ENCODE assay signal across 8 cellular contexts in the genomic region with DNA sequence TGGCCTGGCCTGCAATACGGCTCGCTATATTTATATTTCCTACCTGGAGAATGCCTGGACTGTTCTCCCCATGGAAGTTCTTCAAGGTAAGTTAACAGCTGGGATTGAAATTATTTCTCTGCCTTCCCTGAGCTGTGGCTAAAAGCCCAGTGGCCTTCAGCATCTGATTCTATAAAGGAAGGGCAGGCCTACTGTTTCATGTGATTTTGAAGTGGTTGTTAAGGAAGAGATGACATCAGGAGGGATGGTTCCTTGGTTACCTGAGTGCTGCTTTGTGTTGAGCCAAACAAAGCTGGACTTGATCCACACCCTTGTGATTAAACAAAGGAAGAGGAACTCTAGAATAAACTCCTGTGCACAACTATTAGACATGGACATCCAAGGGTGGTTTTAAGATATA.
DNase-seq lines count a peak whose midpoint lies in the region; ATAC-seq, FAIRE-seq and TF ChIP-seq lines count a peak whose summit lies in the region.

No MANE protein-coding gene starts in this region.

- peak overlapping the region; percentile 57 for H3K9ac ChIP-seq in GM23248

- H3K9me2 ChIP-seq in GM23248 (ENCODE audit: insufficient read depth) = no peaks in the 10 kb centered on the region

- DNase-seq in GM23248 (peak; percentile 78), NCI-H510A treated with DMSO at 0.1 percent for 48 hours (lab: John Stamatoyannopoulos, UW) (peak; percentile 96), endothelial cell (ENCODE audit: low spot score) (peak; percentile 22), pancreas (peak in 1 of 6 donors; percentile 8), HCEC 1CT (no peak), GM12891 (ENCODE audit: insufficient read length, low spot score) (no peak)

- H3K36me3 ChIP-seq in GM23248 (ENCODE audit: low read depth) = no peaks in the 10 kb centered on the region
- H3K36me3 ChIP-seq in pancreas = no peaks in the 10 kb centered on the region

- no peak for TF ChIP-seq CTCF in endothelial cell (IDR thresholded peaks at IDR 0.05; ENCODE audit: unreplicated experiment)
- TF ChIP-seq CTCF in pancreas (IDR thresholded peaks at IDR 0.05) = no peak

- intact Hi-C loops in pancreas (cut with DNase I) = no loop called here

- H4K20me1 ChIP-seq in GM23248 (ENCODE audit: insufficient read depth) = no peaks in the 10 kb centered on the region

- peak in 3 of 4 donors; percentile 69 to 92 (median 86) for ATAC-seq in pancreas
- no peak for ATAC-seq in GM21381 (IDR thresholded peaks at IDR 0.05; ENCODE audit: unreplicated experiment)
- no peak for ATAC-seq in GM18868 (IDR thresholded peaks at IDR 0.05; ENCODE audit: unreplicated experiment)

- H3K9me3 ChIP-seq in GM23248 (ENCODE audit: low read depth) = no peaks in the 10 kb centered on the region
- no peaks in the 10 kb centered on the region for H3K9me3 ChIP-seq in pancreas

- H3K4me3 ChIP-seq in GM23248 (no peak overlapping the region), pancreas (no peak overlapping the region)

- 79 to 83% methylated on average over 2 of the region's 2 CpGs for WGBS in GM23248 (ENCODE audit: low coverage in 1 of 2, low lambda C conversion rate in 2 of 2, missing lambda C conversion rate in 2 of 2), 2 experiments
- 75 to 83% methylated on average over 2 of the region's 2 CpGs for WGBS in pancreas, 2 donors

- peak; percentile 91 for FAIRE-seq in pancreas (lab: Jason Lieb, UNC)
- FAIRE-seq in GM12891 (lab: Jason Lieb, UNC) = no peak

- peaks cover 18% of the 10 kb centered on the region for H3K4me1 Mint-ChIP-seq in endothelial cell (ENCODE audit: unreplicated experiment)

- H3K4me2 ChIP-seq in GM23248 (ENCODE audit: unreplicated experiment) = peak overlapping the region; percentile 52

- H3K9me3 Mint-ChIP-seq in endothelial cell (ENCODE audit: unreplicated experiment) = peaks cover 3% of the 10 kb centered on the region

- peak overlapping the region; percentile 95 for H3K27ac Mint-ChIP-seq in endothelial cell (ENCODE audit: unreplicated experiment)

- H3K27ac ChIP-seq in GM23248 (peak overlapping the region; percentile 81), pancreas (peak overlapping the region in 2 of 4 donors; percentile 4 to 42)

- no peak for TF ChIP-seq POLR2A in GM12891 (IDR thresholded peaks at IDR 0.05; ENCODE audit: low read depth, low read length)

- no peaks in the 10 kb centered on the region for H3K79me2 ChIP-seq in GM23248 (ENCODE audit: insufficient read depth)

- no peak overlapping the region for H3K4me3 Mint-ChIP-seq in endothelial cell (ENCODE audit: unreplicated experiment)

- H3K36me3 Mint-ChIP-seq in endothelial cell (ENCODE audit: low read depth, unreplicated experiment) = peaks cover 4% of the 10 kb centered on the region

- peaks cover 1% of the 10 kb centered on the region for H3K27me3 Mint-ChIP-seq in endothelial cell (ENCODE audit: unreplicated experiment)

- H3K27me3 ChIP-seq in GM23248 (replicated peaks; ENCODE audit: insufficient read depth) (no peaks in the 10 kb centered on the region), pancreas (no peaks in the 10 kb centered on the region)

- H2AFZ ChIP-seq in GM23248 = no peak overlapping the region

- in situ Hi-C loops in GM23248 (cut with MboI) = no loop called here

- H3K4me1 ChIP-seq in GM23248 (ENCODE audit: insufficient read depth) (peaks cover 43% of the 10 kb centered on the region), pancreas (peaks cover 0 to 15% (median 12%) of the 10 kb centered on the region in 3 donors)

- H3F3A ChIP-seq in GM23248 (ENCODE audit: insufficient read depth) = peaks cover 19% of the 10 kb centered on the region

TF ChIP-seq in GM12891, 5 proteins besides CTCF, POLR2A, EP300 and RAD21:
- TF ChIP-seq POU2F2 (IDR thresholded peaks at IDR 0.05; ENCODE audit: low read depth, low read length) (no peak), SPI1 (IDR thresholded peaks at IDR 0.05; ENCODE audit: low read depth, low read length) (no peak), TAF1 (IDR thresholded peaks at IDR 0.05; ENCODE audit: low read depth, low read length) (no peak), POLR2AphosphoS5 (IDR thresholded peaks at IDR 0.05; ENCODE audit: low read depth, low read length) (no peak), PAX5 (IDR thresholded peaks at IDR 0.05; ENCODE audit: insufficient read depth, low read length, severe bottlenecking) (no peak)

Comparison
In these comparisons a context has a peak if more than half of its experiments do, and no peak if none do; other contexts are left out.
1. DNase-seq: peak in GM23248 (single experiment), NCI-H510A treated with DMSO at 0.1 percent for 48 hours (single experiment) and endothelial cell (single experiment); none in HCEC 1CT (single experiment) and GM12891 (single experiment).
2. ATAC-seq: peak in pancreas (3 of 4); none in GM21381 (single experiment) and GM18868 (single experiment).